In genomic region chr17:58394534-58395223, GRCh38 we compare ENCODE assay signal across 1 cellular context.
A peak's percentile ranks its signal among the peaks of the same experiment; 100 is the strongest.
TF ChIP-seq lines count a peak whose summit lies in the region.

No MANE protein-coding gene starts in this region.

TF ChIP-seq in HepG2, 621 proteins besides CTCF, POLR2A, EP300 and RAD21 (continued from another document and continues in another):
- TF ChIP-seq GRHL1 (CRISPR knock-in tag; conservative IDR thresholded peaks at IDR 0.05) (no peak), GFI1 (CRISPR knock-in tag; IDR thresholded peaks at IDR 0.05; ENCODE audit: borderline replicate concordance) (peak; percentile 83), MTF1 (CRISPR knock-in tag; IDR thresholded peaks at IDR 0.05) (no peak), CBX2 (IDR thresholded peaks at IDR 0.05; ENCODE audit: low read depth, low read length) (no peak), CBX2 (CRISPR knock-in tag; IDR thresholded peaks at IDR 0.05; ENCODE audit: low read depth) (no peak), CREB3 (CRISPR knock-in tag; IDR thresholded peaks at IDR 0.05) (no peak), CREB1 (IDR thresholded peaks at IDR 0.05) (no peak), CREB1 (CRISPR knock-in tag; IDR thresholded peaks at IDR 0.05) (peak; percentile 21; the same call in 1 of the 2 replicates), ZNF460 (CRISPR knock-in tag; IDR thresholded peaks at IDR 0.05; ENCODE audit: borderline replicate concordance) (no peak), THRA (CRISPR knock-in tag; IDR thresholded peaks at IDR 0.05; ENCODE audit: borderline replicate concordance) (0 out of 2 replicates have a peak, but pooled peaks have one; percentile 81), TEAD2 (CRISPR knock-in tag; IDR thresholded peaks at IDR 0.05) (no peak), SRF (IDR thresholded peaks at IDR 0.05; ENCODE audit: low read depth, low read length) (no peak), RCOR2 (CRISPR knock-in tag; IDR thresholded peaks at IDR 0.05) (peak; percentile 97), ZFP36 (IDR thresholded peaks at IDR 0.05; ENCODE audit: borderline replicate concordance, low read depth, low read length, partially characterized antibody) (no peak), ZNF691 (CRISPR knock-in tag; IDR thresholded peaks at IDR 0.05; ENCODE audit: borderline replicate concordance, low read depth) (no peak), SATB2 (CRISPR knock-in tag; IDR thresholded peaks at IDR 0.05) (no peak), ELF1 (CRISPR knock-in tag; IDR thresholded peaks at IDR 0.05) (peak; percentile 65), JUNB (CRISPR knock-in tag; IDR thresholded peaks at IDR 0.05; ENCODE audit: borderline replicate concordance) (peak; percentile 13; the same call in 1 of the 2 replicates), ZNF724P (CRISPR knock-in tag; IDR thresholded peaks at IDR 0.05; ENCODE audit: borderline replicate concordance) (0 out of 2 replicates have a peak, but pooled peaks have one; percentile 20), ZKSCAN1 (IDR thresholded peaks at IDR 0.05; ENCODE audit: low read length) (no peak), KMT2A (CRISPR knock-in tag; IDR thresholded peaks at IDR 0.05) (0 out of 2 replicates have a peak, but pooled peaks have one; percentile 31), PAX8 (CRISPR knock-in tag; IDR thresholded peaks at IDR 0.05; ENCODE audit: borderline replicate concordance) (no peak), ATF6 (CRISPR knock-in tag; conservative IDR thresholded peaks at IDR 0.05) (peak; percentile 29; the same call in 1 of the 2 replicates), NFIC (IDR thresholded peaks at IDR 0.05; ENCODE audit: low read length) (peak; percentile 84), KDM5B (CRISPR knock-in tag; IDR thresholded peaks at IDR 0.05; ENCODE audit: borderline replicate concordance) (no peak), TAF15 (IDR thresholded peaks at IDR 0.05; ENCODE audit: low read depth, low read length, poor library complexity, severe bottlenecking) (no peak), TBL1XR1 (IDR thresholded peaks at IDR 0.05; ENCODE audit: borderline replicate concordance, low read length, partially characterized antibody) (peak; percentile 38), ZNF557 (CRISPR knock-in tag; IDR thresholded peaks at IDR 0.05) (no peak), HNF4A (CRISPR knock-in tag; IDR thresholded peaks at IDR 0.05) (peak; percentile 87), ZFP91 (CRISPR knock-in tag; IDR thresholded peaks at IDR 0.05; ENCODE audit: borderline replicate concordance) (no peak), SMAD9 (CRISPR knock-in tag; IDR thresholded peaks at IDR 0.05) (0 out of 2 replicates have a peak, but pooled peaks have one; percentile 64), YY1 (IDR thresholded peaks at IDR 0.05; ENCODE audit: insufficient read depth, insufficient replicate concordance, low read depth, low read length) (peak; percentile 58), SKI (IDR thresholded peaks at IDR 0.05; ENCODE audit: partially characterized antibody) (peak; percentile 25), CEBPB (IDR thresholded peaks at IDR 0.05; ENCODE audit: borderline replicate concordance, low read depth, low read length) (no peak), SAP130 (CRISPR knock-in tag; IDR thresholded peaks at IDR 0.05; ENCODE audit: low read depth) (peak; percentile 81), SP4 (CRISPR knock-in tag; IDR thresholded peaks at IDR 0.05) (no peak), ZMYM4 (CRISPR knock-in tag; IDR thresholded peaks at IDR 0.05) (peak; percentile 60; the same call in 1 of the 2 replicates), KAT7 (CRISPR knock-in tag; IDR thresholded peaks at IDR 0.05; ENCODE audit: borderline replicate concordance) (peak; percentile 70; the same call in 1 of the 2 replicates), ZBED4 (CRISPR knock-in tag; IDR thresholded peaks at IDR 0.05; ENCODE audit: borderline replicate concordance) (no peak), TSC22D2 (CRISPR knock-in tag; IDR thresholded peaks at IDR 0.05; ENCODE audit: borderline replicate concordance) (no peak; the same call in 1 of the 2 replicates), NAIF1 (CRISPR knock-in tag; IDR thresholded peaks at IDR 0.05; ENCODE audit: borderline replicate concordance) (0 out of 2 replicates have a peak, but pooled peaks have one; percentile 52), ZNF777 (CRISPR knock-in tag; IDR thresholded peaks at IDR 0.05) (no peak), ZBTB39 (CRISPR knock-in tag; IDR thresholded peaks at IDR 0.05) (peak; percentile 94), ZNF629 (CRISPR knock-in tag; conservative IDR thresholded peaks at IDR 0.05) (0 out of 2 replicates have a peak, but pooled peaks have one; percentile 17), NR3C1 (CRISPR knock-in tag; IDR thresholded peaks at IDR 0.05) (no peak), PHB2 (IDR thresholded peaks at IDR 0.05; ENCODE audit: partially characterized antibody) (no peak)
